8 cellular contexts compared by ENCODE assay signal in the genomic region with DNA sequence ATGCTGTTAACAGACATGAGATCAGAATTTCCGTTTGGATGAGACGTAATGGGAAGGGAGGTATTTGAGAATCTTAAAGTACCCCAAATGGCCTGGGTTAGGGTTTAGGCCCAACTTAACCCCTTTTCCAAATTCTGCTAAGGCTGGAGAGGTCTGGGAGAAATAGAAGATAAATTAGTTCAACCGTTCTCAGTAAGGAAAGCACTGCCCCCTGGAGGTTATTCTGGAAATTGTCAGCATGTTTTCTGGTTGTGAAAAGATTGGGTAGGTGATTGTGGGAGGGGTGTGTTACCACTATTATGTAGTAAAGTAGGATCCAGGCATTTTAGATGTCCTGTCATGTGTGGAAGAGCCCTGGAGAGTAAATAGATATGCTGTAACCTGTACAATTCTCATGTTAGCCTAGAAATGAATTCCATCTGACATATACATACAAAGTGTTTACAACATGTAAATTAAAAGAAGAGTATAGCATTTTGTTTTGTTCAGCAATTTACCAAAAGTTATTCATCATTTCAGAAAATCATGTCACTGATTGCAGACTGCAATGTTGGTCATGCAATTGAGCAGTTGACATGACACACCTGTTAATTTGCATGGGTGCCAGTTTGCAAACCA. TPM values are rescaled to one million over a fixed set of nuclear protein-coding genes. Genes with fewer than 3 reads are reported as not detected.
DNase-seq lines count a peak whose midpoint lies in the region; ATAC-seq and TF ChIP-seq lines count a peak whose summit lies in the region.

No MANE protein-coding gene starts in this region.

- H3K4me3 Mint-ChIP-seq in activated CD8-positive, alpha-beta T cell treated with anti-CD3 and anti-CD28 coated beads for 36 hours: no peak overlapping the region

- H3K4me1 Mint-ChIP-seq in activated CD8-positive, alpha-beta T cell treated with anti-CD3 and anti-CD28 coated beads for 36 hours (ENCODE audit: low read depth): no peaks in the 10 kb centered on the region

- POLR2A ChIA-PET in AG04450 (lab: Yijun Ruan, JAX): no interaction called here
- POLR2A ChIA-PET in activated CD8-positive, alpha-beta T cell treated with anti-CD3 and anti-CD28 coated beads for 36 hours (lab: Charles Lee): no interaction called here

- no peak overlapping the region for H3K27ac Mint-ChIP-seq in activated CD8-positive, alpha-beta T cell treated with anti-CD3 and anti-CD28 coated beads for 36 hours

- H3K27ac ChIP-seq in AG04450 (ENCODE audit: low read depth, low read length): no peak overlapping the region

- no peaks in the 10 kb centered on the region for H3K27me3 ChIP-seq in AG04450 (ENCODE audit: control insufficient read depth, insufficient read depth, low read length)

- no peak overlapping the region for H3K4me3 ChIP-seq in AG04450 (ENCODE audit: low read depth, low read length)
- H3K4me3 ChIP-seq in GM12865 (ENCODE audit: low read depth, low read length): no peak overlapping the region

- ATAC-seq in HG03097 (IDR thresholded peaks at IDR 0.05; ENCODE audit: low FRiP score, unreplicated experiment) (peak; percentile 75), omental fat pad (ENCODE audit: low FRiP score) (no peak)
- ATAC-seq in activated CD8-positive, alpha-beta T cell treated with anti-CD3 and anti-CD28 coated beads for 36 hours: peak; percentile 62

- H3K9me3 ChIP-seq in AG04450 (ENCODE audit: control insufficient read depth, insufficient read depth, low read length): peaks cover 2% of the 10 kb centered on the region

- peak; percentile 64 for TF ChIP-seq CTCF in AG04450 (IDR thresholded peaks at IDR 0.05; ENCODE audit: low read depth, low read length)
- peak; percentile 65 for TF ChIP-seq CTCF in GM12865 (IDR thresholded peaks at IDR 0.05; ENCODE audit: insufficient read depth, low read depth, low read length, missing control alignments)
- peak; percentile 92 for TF ChIP-seq CTCF in activated CD8-positive, alpha-beta T cell treated with anti-CD3 and anti-CD28 coated beads for 36 hours (IDR thresholded peaks at IDR 0.05)
- peak in 2 of 3 donors; percentile 2 to 43 for TF ChIP-seq CTCF in omental fat pad (IDR thresholded peaks at IDR 0.05)

- CTCF ChIA-PET in AG04450 (lab: Charles Lee): interaction anchor here (0.7 to 2.6 kb wide), 6 partner anchors 9 to 297 kb away, joined by 3 to 31 read pairs (median 4); no protein-coding TSS in a partner anchor
- CTCF ChIA-PET in activated CD8-positive, alpha-beta T cell treated with anti-CD3 and anti-CD28 coated beads for 36 hours (lab: Charles Lee): interaction anchor here (0.6 to 2.9 kb wide), 11 partner anchors 10 to 1225 kb away, joined by 3 to 15 read pairs (median 4); no protein-coding TSS in a partner anchor

- intact Hi-C loops in activated CD8-positive, alpha-beta T cell treated with anti-CD3 and anti-CD28 coated beads for 36 hours (cut with micrococcal nuclease): loop anchor here (2.0 kb wide), 1 partner anchor 297 kb away; no protein-coding TSS in a partner anchor

- H3K27me3 Mint-ChIP-seq in activated CD8-positive, alpha-beta T cell treated with anti-CD3 and anti-CD28 coated beads for 36 hours: peaks cover 24% of the 10 kb centered on the region

- no peaks in the 10 kb centered on the region for H3K9me3 Mint-ChIP-seq in activated CD8-positive, alpha-beta T cell treated with anti-CD3 and anti-CD28 coated beads for 36 hours

- no peak for DNase-seq in AG04450 (ENCODE audit: low read depth, low spot score)
- peak; percentile 62 for DNase-seq in GM12865 (ENCODE audit: low read depth)
- DNase-seq in NCI-H524 treated with DMSO at 0.1 percent for 48 hours (lab: John Stamatoyannopoulos, UW): peak; percentile 3
- DNase-seq in activated CD8-positive, alpha-beta T cell treated with anti-CD3 and anti-CD28 coated beads for 36 hours: peak; percentile 69
- peak; percentile 1 for DNase-seq in fibroblast of gingiva (ENCODE audit: low read depth)
- DNase-seq in omental fat pad (ENCODE audit: low spot score): peak; percentile 32
- DNase-seq in epidermal melanocyte (ENCODE audit: insufficient read length, low spot score): no peak

- H3K36me3 Mint-ChIP-seq in activated CD8-positive, alpha-beta T cell treated with anti-CD3 and anti-CD28 coated beads for 36 hours (ENCODE audit: low read depth): no peaks in the 10 kb centered on the region

RNA-seq across cellular contexts. Expression of a gene that starts 26.8 kb away (rescaled TPM):
- polyA plus RNA-seq in AG04450 (2011; rRNA removed): not detected in 2 replicates
- not detected in 2 replicates for polyA minus RNA-seq in AG04450 (2011; rRNA and poly(A)+ RNA removed)
- not detected for total RNA-seq in activated CD8-positive, alpha-beta T cell treated with anti-CD3 and anti-CD28 coated beads for 36 hours
- total RNA-seq in omental fat pad: not detected

Comparison
In these comparisons a context has a peak if more than half of its experiments do, and no peak if none do; other contexts are left out.
1. DNase-seq: peak in GM12865 (single experiment), NCI-H524 treated with DMSO at 0.1 percent for 48 hours (single experiment), activated CD8-positive, alpha-beta T cell treated with anti-CD3 and anti-CD28 coated beads for 36 hours (single experiment), fibroblast of gingiva (single experiment) and omental fat pad (single experiment); none in AG04450 (single experiment) and epidermal melanocyte (single experiment).
2. CTCF ChIP-seq: peak in every context shown above with its lines; median percentile 92 in activated CD8-positive, alpha-beta T cell treated with anti-CD3 and anti-CD28 coated beads for 36 hours; 65 in GM12865; 64 in AG04450; 22 in omental fat pad.